ENCODE assay signal across 18 cellular contexts in the genomic region with DNA sequence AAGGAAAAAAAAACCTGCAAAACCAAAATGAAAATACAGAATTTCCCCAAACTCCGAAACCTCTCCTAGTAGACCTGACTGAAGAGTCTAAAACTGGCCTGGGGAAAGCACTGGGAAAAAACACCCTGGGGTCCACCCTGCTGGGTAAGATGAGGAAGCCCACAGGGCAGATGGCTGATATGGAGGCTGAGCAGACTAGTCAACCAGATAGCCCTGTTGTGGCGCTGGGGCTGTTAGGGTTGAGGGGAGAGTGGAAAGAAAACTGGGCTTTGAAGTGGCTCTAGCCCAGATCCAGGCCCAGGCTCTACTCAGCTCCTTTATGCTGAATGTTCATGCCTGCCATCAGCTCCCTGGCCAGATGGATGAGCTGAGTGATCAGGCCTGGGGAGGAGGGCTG. TPM values are rescaled to one million over a fixed set of nuclear protein-coding genes. Genes with fewer than 3 reads are reported as not detected.
DNase-seq lines count a peak whose midpoint lies in the region; ATAC-seq, FAIRE-seq and TF ChIP-seq lines count a peak whose summit lies in the region.
"Had no signal": no experiment of that assay in that cellular context is flagged by ENCODE, and none has a peak within 500 bp of the region (broad histone marks: within the 10 kb centered on the region; RNA-seq: fewer than 3 reads in every experiment).

No MANE protein-coding gene starts in this region.

- peak; percentile 70 for DNase-seq in GM12865 (ENCODE audit: low read depth)
- no peak for DNase-seq in naive thymus-derived CD8-positive, alpha-beta T cell
- DNase-seq in NCI-H748 treated with DMSO at 0.1 percent for 48 hours (lab: John Stamatoyannopoulos, UW): no peak
- DNase-seq in H54 (ENCODE audit: insufficient read length, low spot score): no peak
- DNase-seq in H7: no peak
- DNase-seq in posterior vena cava (ENCODE audit: low spot score): no peak
- DNase-seq: activated CD4-positive, alpha-beta T cell treated with anti-CD3 and anti-CD28 coated beads for 36 hours; aorta; colonic mucosa; esophagus squamous epithelium; left lung; NCI-H446 treated with DMSO at 0.1 percent for 48 hours; nephron progenitor cell; stimulated activated CD4-positive, alpha-beta T cell treated with anti-CD3 and anti-CD28 coated beads, Interleukin-1b, Interleukin-23, amount 100 ng/mL, for 48 hours had no signal

- peak overlapping the region in 6 of 10 donors; percentile 15 to 89 (median 57) for H3K27ac Mint-ChIP-seq in naive thymus-derived CD8-positive, alpha-beta T cell
- H3K27ac Mint-ChIP-seq: nephron progenitor cell had no signal

- H3K27ac ChIP-seq in OCI-LY3 (ENCODE audit: low read length): peak overlapping the region; percentile 30
- H3K27ac ChIP-seq: colonic mucosa, esophagus squamous epithelium, left lung had no signal

- no peaks in the 10 kb centered on the region for H3K27me3 Mint-ChIP-seq in naive thymus-derived CD8-positive, alpha-beta T cell
- H3K27me3 Mint-ChIP-seq: activated CD4-positive, alpha-beta T cell treated with anti-CD3 and anti-CD28 coated beads for 36 hours had no signal

- H3K4me1 ChIP-seq in OCI-LY3 (ENCODE audit: low read length): peaks cover 68% of the 10 kb centered on the region
- H3K4me1 ChIP-seq: colonic mucosa had no signal

- H3K79me2 ChIP-seq in OCI-LY3 (ENCODE audit: low read length): no peaks in the 10 kb centered on the region

- H3K9me3 Mint-ChIP-seq in naive thymus-derived CD8-positive, alpha-beta T cell: no peaks in the 10 kb centered on the region
- H3K9me3 Mint-ChIP-seq: nephron progenitor cell had no signal

- H3K4me1 Mint-ChIP-seq in naive thymus-derived CD8-positive, alpha-beta T cell: peaks cover 44 to 85% (median 71%) of the 10 kb centered on the region in 4 donors

- no peak for FAIRE-seq in H54 (lab: Jason Lieb, UNC)
- FAIRE-seq: K562 had no signal

- no peak for TF ChIP-seq POLR2A in H54 (IDR thresholded peaks at IDR 0.05; ENCODE audit: low read depth, low read length)

- H3K36me3 Mint-ChIP-seq in naive thymus-derived CD8-positive, alpha-beta T cell: no peaks in the 10 kb centered on the region

- peak; percentile 83 for ATAC-seq in HG02610 (IDR thresholded peaks at IDR 0.05; ENCODE audit: unreplicated experiment)
- ATAC-seq in naive thymus-derived CD8-positive, alpha-beta T cell: peak in 1 of 2 donors; percentile 50
- ATAC-seq: activated CD4-positive, alpha-beta T cell treated with anti-CD3 and anti-CD28 coated beads for 36 hours; K562; left lung had no signal

- no peaks in the 10 kb centered on the region for H3K9me3 ChIP-seq in OCI-LY3 (ENCODE audit: insufficient read depth, low read length)
- H3K9me3 ChIP-seq: colonic mucosa, esophagus squamous epithelium, left lung had no signal

- H3K4me2 ChIP-seq in OCI-LY3 (ENCODE audit: low read length): peak overlapping the region; percentile 46

- H3K9ac ChIP-seq in OCI-LY3 (ENCODE audit: low read length): peak overlapping the region; percentile 31; the same call in 1 of the 2 replicates

- POLR2A ChIA-PET in naive thymus-derived CD8-positive, alpha-beta T cell (lab: Charles Lee): interaction anchor here (0.5 to 1.1 kb wide), 3 partner anchors 10 to 358 kb away, joined by 3 to 6 read pairs (median 3); no protein-coding TSS in a partner anchor

- intact Hi-C loops in posterior vena cava (cut with DNase I): no loop called here

- H3K27me3 ChIP-seq in OCI-LY3 (ENCODE audit: low read depth, low read length): no peaks in the 10 kb centered on the region
- H3K27me3 ChIP-seq in H7 (ENCODE audit: control insufficient read depth, insufficient read depth, low read length): no peaks in the 10 kb centered on the region
- H3K27me3 ChIP-seq: colonic mucosa, esophagus squamous epithelium, left lung had no signal

- H4K20me1 ChIP-seq in OCI-LY3 (ENCODE audit: insufficient read depth, low read length): no peaks in the 10 kb centered on the region

- H2AFZ ChIP-seq in OCI-LY3 (ENCODE audit: low read depth, low read length): peak overlapping the region; percentile 40; the same call in 1 of the 2 replicates

- H3K4me3 Mint-ChIP-seq in naive thymus-derived CD8-positive, alpha-beta T cell: peak overlapping the region in 3 of 10 donors; percentile 8 to 39 (median 18)
- H3K4me3 Mint-ChIP-seq: activated CD4-positive, alpha-beta T cell treated with anti-CD3 and anti-CD28 coated beads for 36 hours; nephron progenitor cell had no signal

- peak overlapping the region; percentile 70 for H3K4me3 ChIP-seq in GM12865 (ENCODE audit: low read depth, low read length)
- H3K4me3 ChIP-seq in OCI-LY3 (ENCODE audit: low read length): no peak overlapping the region
- H3K4me3 ChIP-seq in H7 (ENCODE audit: insufficient read depth, low read depth, low read length): no peak overlapping the region
- H3K4me3 ChIP-seq: colonic mucosa, esophagus squamous epithelium, K562, left lung had no signal

- TF ChIP-seq CTCF in GM12865 (IDR thresholded peaks at IDR 0.05; ENCODE audit: insufficient read depth, low read depth, low read length, missing control alignments) (no peak), OCI-LY3 (IDR thresholded peaks at IDR 0.05; ENCODE audit: low read depth, low read length) (no peak)

- H3K36me3 ChIP-seq in OCI-LY3 (replicated peaks; ENCODE audit: low read depth, low read length): no peaks in the 10 kb centered on the region
- H3K36me3 ChIP-seq in H7 (replicated peaks; ENCODE audit: control insufficient read depth, insufficient read depth, low read length): no peaks in the 10 kb centered on the region
- H3K36me3 ChIP-seq: colonic mucosa, esophagus squamous epithelium, left lung had no signal

RNA-seq across cellular contexts. Expression of gene SLAMF1, which starts 6.8 kb away (rescaled TPM):
- total RNA-seq in naive thymus-derived CD8-positive, alpha-beta T cell: 10 to 100 TPM in 1 of 2 experiments, 1 to 10 TPM in 1; 9.8 to 11.1 TPM
- polyA plus RNA-seq in naive thymus-derived CD8-positive, alpha-beta T cell: 1 to 10 TPM; 1.7 to 3.9 (median 3.7) TPM
- not detected in 2 replicates for total RNA-seq in H7 (2014; rRNA removed; shearing (Covaris generic))
- total RNA-seq in posterior vena cava: under 1 TPM; 0.32 to 0.38 TPM
- total RNA-seq: Daoy had no signal
- polyA plus RNA-seq: aorta had no signal

RNA-seq across cellular contexts. Expression of gene CD48, which starts 58.0 kb away (rescaled TPM):
- 100 to 1,000 TPM; 272 to 276 TPM for total RNA-seq in naive thymus-derived CD8-positive, alpha-beta T cell
- polyA plus RNA-seq in naive thymus-derived CD8-positive, alpha-beta T cell: 100 to 1,000 TPM; 186 to 213 (median 200) TPM
- 0.74 and 2.2 TPM in 2 replicates for total RNA-seq in H7 (2014; rRNA removed; shearing (Covaris generic))
- total RNA-seq in posterior vena cava: 1 to 10 TPM; 3.3 to 5.6 TPM
- total RNA-seq: Daoy had no signal

Comparison
In these comparisons a context has a peak if more than half of its experiments do, and no peak if none do; other contexts are left out.
1. RNA of gene SLAMF1, which starts 6.8 kb away (total RNA-seq): 9.8 to 11.1 TPM in naive thymus-derived CD8-positive, alpha-beta T cell; 0.32 to 0.38 TPM in posterior vena cava and not detected in H7; every median in the first group is over 4 times any median in the second.
2. RNA of gene CD48, which starts 58.0 kb away (total RNA-seq): 272 to 276 TPM in naive thymus-derived CD8-positive, alpha-beta T cell; 3.3 to 5.6 TPM in posterior vena cava and 0.74 to 2.2 TPM in H7; every median in the first group is over 10 times any median in the second.